In the genomic region with DNA sequence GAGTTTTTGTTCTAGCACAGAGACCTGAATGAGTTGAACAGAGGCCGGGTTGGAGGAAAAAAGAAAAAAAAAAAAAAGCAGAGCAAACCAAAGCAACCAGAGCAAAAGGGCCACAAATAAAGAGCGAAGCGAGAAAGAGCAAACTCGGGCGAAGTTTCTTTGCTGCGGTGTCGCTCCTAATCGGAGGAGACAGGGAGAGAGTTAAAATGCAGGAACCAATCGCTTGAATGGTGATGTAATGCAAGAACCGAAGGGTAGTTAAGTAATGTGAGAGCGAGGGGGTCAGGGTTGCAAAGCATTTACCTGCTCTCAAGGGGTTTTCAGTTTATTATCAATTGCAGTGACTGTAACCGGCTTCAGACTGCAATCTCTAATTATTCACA, we compare ENCODE assay signal across 9 cellular contexts.
DNase-seq lines count a peak whose midpoint lies in the region; ATAC-seq and TF ChIP-seq lines count a peak whose summit lies in the region.
"Had no signal": no experiment of that assay in that cellular context is flagged by ENCODE, and none has a peak within 500 bp of the region (broad histone marks: within the 10 kb centered on the region; RNA-seq: fewer than 3 reads in every experiment).

No MANE protein-coding gene starts in this region.

- H3K4me2 ChIP-seq in SK-N-SH: peak overlapping the region; percentile 93
- H3K4me2 ChIP-seq: KMS-11 had no signal

- peaks cover 12 to 20% of the 10 kb centered on the region in 2 experiments for H3K4me1 ChIP-seq in SK-N-SH (ENCODE audit: control insufficient read depth in 1 of 2, insufficient read depth in 2 of 2, low read depth in 1 of 2, low read length in 1 of 2)

- H3K9me3 ChIP-seq in SK-N-SH: no peaks in the 10 kb centered on the region

- no peak for ATAC-seq in HG03442 (IDR thresholded peaks at IDR 0.05; ENCODE audit: unreplicated experiment)
- no peak for ATAC-seq in GM19467 (IDR thresholded peaks at IDR 0.05; ENCODE audit: unreplicated experiment)

- H2AFZ ChIP-seq in SK-N-SH (ENCODE audit: low read depth): peak overlapping the region; percentile 87

- peak overlapping the region; percentile 96 for H3K9ac ChIP-seq in SK-N-SH
- H3K9ac ChIP-seq: KMS-11 had no signal

- TF ChIP-seq CTCF in SK-N-SH (IDR thresholded peaks at IDR 0.05): no peak

- POLR2A ChIA-PET in SK-N-SH (lab: Yijun Ruan, JAX): interaction anchor here (1.4 kb wide), 1 partner anchor 116 kb away, joined by 4 read pairs; no protein-coding TSS in a partner anchor

- peaks cover 21% of the 10 kb centered on the region for H3F3A ChIP-seq in SK-N-SH (replicated peaks; ENCODE audit: insufficient read depth)

- H3K4me3 ChIP-seq in SK-N-SH (ENCODE audit: low read depth in 2 of 2, low read length in 1 of 2): peak overlapping the region; percentile 47 to 78

- H3K27ac ChIP-seq in SK-N-SH (ENCODE audit: low read depth in 2 of 2, low read length in 1 of 2): peak overlapping the region; percentile 70 to 100
- H3K27ac ChIP-seq: KMS-11 had no signal

- CTCF ChIA-PET in SK-N-SH (lab: Yijun Ruan, JAX): interaction anchor here (0.7 to 1.4 kb wide), 5 partner anchors 12 to 390 kb away, joined by 3 to 5 read pairs (median 3); no protein-coding TSS in a partner anchor

- no peaks in the 10 kb centered on the region for H3K27me3 ChIP-seq in SK-N-SH (ENCODE audit: insufficient read depth)

- H3K9me2 ChIP-seq in SK-N-SH: no peaks in the 10 kb centered on the region

- no peak for TF ChIP-seq RAD21 in SK-N-SH (IDR thresholded peaks at IDR 0.05; ENCODE audit: low read length)

- 3% methylated on average over 12 of the region's 12 CpGs for WGBS in SK-N-SH (ENCODE audit: low lambda C conversion rate)

- no peaks in the 10 kb centered on the region for H4K20me1 ChIP-seq in SK-N-SH (ENCODE audit: insufficient read depth)

- H3K79me2 ChIP-seq in SK-N-SH (ENCODE audit: insufficient read depth): peaks cover 35% of the 10 kb centered on the region

- no peak for TF ChIP-seq EP300 in SK-N-SH (IDR thresholded peaks at IDR 0.05; ENCODE audit: borderline replicate concordance in 1 of 2, low read depth in 1 of 2, low read length in 1 of 2)

- H3K36me3 ChIP-seq in SK-N-SH (replicated peaks in 1 of 2; ENCODE audit: control insufficient read depth in 1 of 2, insufficient read depth in 2 of 2, low read length in 1 of 2): no peaks in the 10 kb centered on the region

- DNase-seq in GM03348 (ENCODE audit: low spot score) (peak; percentile 43), SK-N-SH (peak; percentile 49), glomerular endothelial cell (ENCODE audit: extremely low read depth, low read depth, low spot score) (peak; percentile 29), pons (ENCODE audit: low spot score) (peak; percentile 79), GM19238 (ENCODE audit: insufficient read length, low spot score) (no peak), occipital lobe (lab: John Stamatoyannopoulos, UW) (no peak)

TF ChIP-seq in SK-N-SH, 30 proteins besides CTCF, POLR2A, EP300 and RAD21:
- TF ChIP-seq GABPA (IDR thresholded peaks at IDR 0.05; ENCODE audit: low read depth) (no peak), FOSL2 (IDR thresholded peaks at IDR 0.05; ENCODE audit: borderline replicate concordance, low read depth) (peak; percentile 27; the same call in 1 of the 2 replicates), FOXM1 (IDR thresholded peaks at IDR 0.05; ENCODE audit: low read depth) (no peak), TCF12 (IDR thresholded peaks at IDR 0.05) (peak; percentile 18; the same call in 1 of the 2 replicates), YY1 (IDR thresholded peaks at IDR 0.05; ENCODE audit: low read depth) (no peak), RCOR1 (IDR thresholded peaks at IDR 0.05; ENCODE audit: low read length) (peak; percentile 36; the same call in 1 of the 2 replicates), MEF2A (IDR thresholded peaks at IDR 0.05; ENCODE audit: borderline replicate concordance, low read depth) (no peak), EZH2phosphoT487 (IDR thresholded peaks at IDR 0.05; ENCODE audit: borderline replicate concordance, low read depth) (no peak), JUND (IDR thresholded peaks at IDR 0.05) (peak; percentile 33; the same call in 1 of the 2 replicates), ELF1 (IDR thresholded peaks at IDR 0.05) (no peak), GATA2 (CRISPR knock-in tag; IDR thresholded peaks at IDR 0.05) (no peak)
- TF ChIP-seq, protein P1, sequence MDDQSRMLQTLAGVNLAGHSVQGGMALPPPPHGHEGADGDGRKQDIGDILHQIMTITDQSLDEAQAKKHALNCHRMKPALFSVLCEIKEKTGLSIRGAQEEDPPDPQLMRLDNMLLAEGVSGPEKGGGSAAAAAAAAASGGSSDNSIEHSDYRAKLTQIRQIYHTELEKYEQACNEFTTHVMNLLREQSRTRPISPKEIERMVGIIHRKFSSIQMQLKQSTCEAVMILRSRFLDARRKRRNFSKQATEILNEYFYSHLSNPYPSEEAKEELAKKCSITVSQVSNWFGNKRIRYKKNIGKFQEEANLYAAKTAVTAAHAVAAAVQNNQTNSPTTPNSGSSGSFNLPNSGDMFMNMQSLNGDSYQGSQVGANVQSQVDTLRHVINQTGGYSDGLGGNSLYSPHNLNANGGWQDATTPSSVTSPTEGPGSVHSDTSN (IDR thresholded peaks at IDR 0.05): peak; percentile 88
- TF ChIP-seq, protein P2, sequence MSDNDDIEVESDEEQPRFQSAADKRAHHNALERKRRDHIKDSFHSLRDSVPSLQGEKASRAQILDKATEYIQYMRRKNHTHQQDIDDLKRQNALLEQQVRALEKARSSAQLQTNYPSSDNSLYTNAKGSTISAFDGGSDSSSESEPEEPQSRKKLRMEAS (IDR thresholded peaks at IDR 0.05; ENCODE audit: low read depth): no peak
TF ChIP-seq in SK-N-SH: peak in this region for 5.

Comparison
In these comparisons a context has a peak if more than half of its experiments do, and no peak if none do; other contexts are left out.
1. DNase-seq: peak in GM03348 (single experiment), SK-N-SH (single experiment), glomerular endothelial cell (single experiment) and pons (single experiment); none in GM19238 (single experiment) and occipital lobe (single experiment).